10 cellular contexts compared by ENCODE assay signal in the genomic region with DNA sequence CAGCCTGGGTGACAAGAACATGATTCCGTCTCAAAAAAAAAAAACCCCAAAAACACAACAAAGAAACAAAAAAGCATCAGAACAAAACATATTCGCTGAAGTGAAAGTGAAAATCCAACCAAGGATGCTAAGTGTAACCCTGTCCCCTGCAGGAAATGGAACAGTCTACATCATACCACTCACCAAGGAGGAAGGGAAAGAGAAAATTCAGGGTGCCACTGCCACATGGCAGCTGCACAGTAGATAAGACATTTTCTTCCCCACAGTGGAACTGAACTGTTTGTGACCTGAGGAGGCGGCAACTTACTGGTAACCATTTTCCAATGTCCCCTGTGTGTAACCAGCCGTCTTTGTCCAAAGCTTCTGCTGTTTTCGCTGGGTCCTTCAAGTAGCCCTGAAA. TPM values are rescaled to one million over a fixed set of nuclear protein-coding genes. Genes with fewer than 3 reads are reported as not detected.
DNase-seq lines count a peak whose midpoint lies in the region; ATAC-seq and TF ChIP-seq lines count a peak whose summit lies in the region.
"Had no signal": no experiment of that assay in that cellular context is flagged by ENCODE, and none has a peak within 500 bp of the region (broad histone marks: within the 10 kb centered on the region; RNA-seq: fewer than 3 reads in every experiment).

No MANE protein-coding gene starts in this region.

- ATAC-seq in GM21390 (IDR thresholded peaks at IDR 0.05; ENCODE audit: unreplicated experiment): peak; percentile 92

- H2AFZ ChIP-seq in osteoblast (ENCODE audit: low read length): no peak overlapping the region

- H3K4me1 ChIP-seq in adipocyte (ENCODE audit: control insufficient read depth, insufficient read depth, low read length): peaks cover 56% of the 10 kb centered on the region
- H3K4me1 ChIP-seq in osteoblast (ENCODE audit: insufficient read depth, low read length): peaks cover 5% of the 10 kb centered on the region
- H3K4me1 ChIP-seq: ascending aorta, Caco-2 had no signal

- no peak overlapping the region for H3K4me2 ChIP-seq in osteoblast (ENCODE audit: insufficient read depth, low read length)

- H3K9ac ChIP-seq in adipocyte (ENCODE audit: low read length): peak overlapping the region; percentile 53

- no peaks in the 10 kb centered on the region for H4K20me1 ChIP-seq in osteoblast (ENCODE audit: insufficient read depth, low read length)

- H3K36me3 ChIP-seq in adipocyte (ENCODE audit: control insufficient read depth, insufficient read depth, low read length, severe bottlenecking) (peaks cover 82% of the 10 kb centered on the region), MG63 (no peaks in the 10 kb centered on the region), osteoblast (ENCODE audit: insufficient read depth, low read length) (peaks cover 17% of the 10 kb centered on the region)

- H3K4me3 ChIP-seq in Jurkat, Clone E6-1 (ENCODE audit: low read length): no peak overlapping the region
- no peak overlapping the region for H3K4me3 ChIP-seq in adipocyte (ENCODE audit: low read length)
- H3K4me3 ChIP-seq in MG63: no peak overlapping the region
- H3K4me3 ChIP-seq in osteoblast (ENCODE audit: insufficient read depth, low read length): no peak overlapping the region
- H3K4me3 ChIP-seq: ascending aorta had no signal

- DNase-seq in CD1c-positive myeloid dendritic cell (ENCODE audit: extremely low spot score): peak; percentile 14
- peak; percentile 85 for DNase-seq in Jurkat, Clone E6-1 (ENCODE audit: low read depth, low spot score)
- no peak for DNase-seq in adipocyte (ENCODE audit: low read depth)
- no peak for DNase-seq in GOT3 (lab: John Stamatoyannopoulos, UW)
- DNase-seq in MG63: no peak
- no peak for DNase-seq in osteoblast (ENCODE audit: insufficient read length, low spot score, missing footprints)
- no peak for DNase-seq in ureter (ENCODE audit: low spot score)
- DNase-seq: Caco-2 had no signal

- no peak overlapping the region for H3K27ac ChIP-seq in osteoblast (ENCODE audit: low read depth, low read length)
- H3K27ac ChIP-seq: ascending aorta had no signal

- no peaks in the 10 kb centered on the region for H3K79me2 ChIP-seq in osteoblast (ENCODE audit: insufficient read depth, low read length)

- TF ChIP-seq CTCF in osteoblast (IDR thresholded peaks at IDR 0.05; ENCODE audit: extremely low read depth, low read depth, low read length): no peak

- H3K9me3 ChIP-seq in adipocyte (ENCODE audit: control insufficient read depth, low read length): no peaks in the 10 kb centered on the region
- no peaks in the 10 kb centered on the region for H3K9me3 ChIP-seq in MG63
- H3K9me3 ChIP-seq in osteoblast (ENCODE audit: low read depth, low read length): no peaks in the 10 kb centered on the region
- H3K9me3 ChIP-seq: ascending aorta, Caco-2 had no signal

- H3K27me3 ChIP-seq in adipocyte (replicated peaks; ENCODE audit: control insufficient read depth, insufficient read depth, low read length): no peaks in the 10 kb centered on the region
- no peaks in the 10 kb centered on the region for H3K27me3 ChIP-seq in MG63
- no peaks in the 10 kb centered on the region for H3K27me3 ChIP-seq in osteoblast (ENCODE audit: insufficient read depth, low read length)
- H3K27me3 ChIP-seq: ascending aorta had no signal

RNA-seq across cellular contexts. Expression of a gene that starts 28.2 kb away (rescaled TPM):
- polyA plus RNA-seq in Jurkat, Clone E6-1 (2012; ENCODE audit: insufficient read depth, insufficient read length): 98.8 TPM
- 42.4 and 46.1 TPM in 2 replicates for total RNA-seq in MG63 (2014; rRNA removed; shearing (Covaris generic); ENCODE audit: low replicate concordance)
- total RNA-seq in osteoblast (5.1 and 6.8 TPM in 2 replicates), ureter (3.1 TPM)
- total RNA-seq: ascending aorta had no signal

Comparison
In these comparisons a context has a peak if more than half of its experiments do, and no peak if none do; other contexts are left out.
1. DNase-seq: peak in CD1c-positive myeloid dendritic cell (single experiment) and Jurkat, Clone E6-1 (single experiment); none in adipocyte (single experiment), GOT3 (single experiment), MG63 (single experiment), osteoblast (single experiment) and ureter (single experiment).